ENCODE assay signal across 14 cellular contexts in the genomic region with DNA sequence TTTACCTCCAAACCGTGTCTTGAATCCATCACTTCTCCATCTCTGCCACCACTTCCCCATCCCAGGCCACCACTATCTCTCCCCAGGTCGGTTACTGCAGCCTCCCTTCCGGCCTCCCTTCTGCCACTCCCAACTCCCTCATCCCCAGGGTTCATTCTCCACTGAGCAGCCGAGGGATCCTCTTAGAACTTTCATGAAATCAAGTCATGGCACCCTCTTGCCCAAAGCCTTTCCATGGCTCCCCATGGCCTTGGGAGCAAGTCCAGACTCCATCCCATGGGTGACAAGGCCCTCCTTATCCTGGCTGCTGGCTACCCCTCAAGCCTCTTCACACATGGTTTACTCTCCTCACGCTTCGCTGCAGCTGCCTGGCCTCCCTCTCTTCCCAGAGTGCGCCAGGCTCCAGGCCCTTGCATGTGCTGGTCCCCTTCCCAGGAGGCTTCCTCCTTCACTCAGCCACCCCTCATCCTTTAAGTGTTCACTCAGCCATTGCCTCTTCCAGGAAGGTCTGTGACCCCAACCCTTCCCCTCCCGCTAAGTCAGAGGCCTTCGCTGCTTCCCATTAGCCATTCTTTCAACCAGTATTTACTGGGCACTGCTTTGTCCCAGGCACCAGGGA.
"Had no signal": no experiment of that assay in that cellular context is flagged by ENCODE, and none has a peak within 500 bp of the region (broad histone marks: within the 10 kb centered on the region; RNA-seq: fewer than 3 reads in every experiment).

No MANE protein-coding gene starts in this region.

- H3K4me1 Mint-ChIP-seq: activated CD4-positive, alpha-beta T cell treated with anti-CD3 and anti-CD28 coated beads, Interleukin-2, amount 10 ng/mL, durations not matched to agents 7 days and 5 days; activated T-helper 17 cell treated with anti-CD3 and anti-CD28 coated beads, Interleukin-2, amount 50 U/mL, for 72 hours had no signal

- H3K9me3 Mint-ChIP-seq: activated B cell treated with CpG ODN at 0.5 μM for 24 hours; activated CD4-positive, alpha-beta T cell treated with anti-CD3 and anti-CD28 coated beads, Interleukin-2, amount 10 ng/mL, durations not matched to agents 7 days and 5 days; activated naive CD4-positive, alpha-beta T cell treated with anti-CD3 and anti-CD28 coated beads for 36 hours; activated T-helper 17 cell treated with anti-CD3 and anti-CD28 coated beads, Interleukin-2, amount 50 U/mL, for 72 hours; naive B cell had no signal

- H3K27me3 Mint-ChIP-seq: activated B cell treated with CpG ODN at 0.5 μM for 24 hours; activated T-helper 17 cell treated with anti-CD3 and anti-CD28 coated beads, Interleukin-2, amount 50 U/mL, for 72 hours had no signal

- H3K36me3 ChIP-seq: gastrocnemius medialis, lower lobe of right lung, right atrium auricular region, transverse colon had no signal

- DNase-seq: activated B cell treated with CpG ODN at 0.5 μM for 24 hours; activated CD4-positive, alpha-beta T cell treated with anti-CD3 and anti-CD28 coated beads, Interleukin-2, amount 10 ng/mL, durations not matched to agents 7 days and 5 days; activated naive CD4-positive, alpha-beta T cell treated with anti-CD3 and anti-CD28 coated beads for 36 hours; activated T-cell treated with anti-CD3 and anti-CD28 coated beads for 4 hours; effector CD4-positive, alpha-beta T cell; gastrocnemius medialis; hippocampal formation; lower lobe of right lung; naive B cell; posterior cingulate gyrus; transverse colon had no signal

- H3K4me3 ChIP-seq: gastrocnemius medialis, lower lobe of right lung, right atrium auricular region, skin epidermis, transverse colon had no signal

- ATAC-seq: activated T-helper 17 cell treated with anti-CD3 and anti-CD28 coated beads, Interleukin-2, amount 50 U/mL, for 72 hours; gastrocnemius medialis had no signal

- H3K4me3 Mint-ChIP-seq: activated B cell treated with CpG ODN at 0.5 μM for 24 hours; activated CD4-positive, alpha-beta T cell treated with anti-CD3 and anti-CD28 coated beads, Interleukin-2, amount 10 ng/mL, durations not matched to agents 7 days and 5 days; activated naive CD4-positive, alpha-beta T cell treated with anti-CD3 and anti-CD28 coated beads for 36 hours; activated T-helper 17 cell treated with anti-CD3 and anti-CD28 coated beads, Interleukin-2, amount 50 U/mL, for 72 hours; naive B cell had no signal

- H3K36me3 Mint-ChIP-seq: naive B cell had no signal

- H3K27ac ChIP-seq: gastrocnemius medialis, lower lobe of right lung, right atrium auricular region, skin epidermis, transverse colon had no signal

- H3K27ac Mint-ChIP-seq: activated B cell treated with CpG ODN at 0.5 μM for 24 hours; activated CD4-positive, alpha-beta T cell treated with anti-CD3 and anti-CD28 coated beads, Interleukin-2, amount 10 ng/mL, durations not matched to agents 7 days and 5 days; activated naive CD4-positive, alpha-beta T cell treated with anti-CD3 and anti-CD28 coated beads for 36 hours; activated T-helper 17 cell treated with anti-CD3 and anti-CD28 coated beads, Interleukin-2, amount 50 U/mL, for 72 hours had no signal

- H3K9me3 ChIP-seq: gastrocnemius medialis, lower lobe of right lung, right atrium auricular region, transverse colon had no signal

- H3K4me1 ChIP-seq: gastrocnemius medialis, lower lobe of right lung, right atrium auricular region, transverse colon had no signal
